21 cellular contexts compared by ENCODE assay signal in genomic region chr22:28341001-28341400, GRCh38.
DNase-seq lines count a peak whose midpoint lies in the region; FAIRE-seq and TF ChIP-seq lines count a peak whose summit lies in the region.
"Had no signal": no experiment of that assay in that cellular context is flagged by ENCODE, and none has a peak within 500 bp of the region (broad histone marks: within the 10 kb centered on the region; RNA-seq: fewer than 3 reads in every experiment).

No MANE protein-coding gene starts in this region.

- H2AFZ ChIP-seq in keratinocyte (ENCODE audit: control insufficient read depth, low read length) (no peak overlapping the region), smooth muscle cell (ENCODE audit: low read depth) (no peak overlapping the region)

- H3K9me1 ChIP-seq in keratinocyte (ENCODE audit: control insufficient read depth, extremely low read depth, insufficient read depth, low read length), result no peaks in the 10 kb centered on the region

- H3K4me2 ChIP-seq in keratinocyte (ENCODE audit: control insufficient read depth, extremely low read depth, insufficient read depth, low read depth, low read length) (no peak overlapping the region), smooth muscle cell (no peak overlapping the region)

- H3K79me2 ChIP-seq in keratinocyte (ENCODE audit: control insufficient read depth, insufficient read depth, low read length) (no peaks in the 10 kb centered on the region), smooth muscle cell (ENCODE audit: low read depth) (no peaks in the 10 kb centered on the region)

- H3K4me3 ChIP-seq in astrocyte of the spinal cord (ENCODE audit: low read depth, low read length), result no peak overlapping the region
- H3K4me3 ChIP-seq in keratinocyte (ENCODE audit: control insufficient read depth in 2 of 3, extremely low read depth in 1 of 3, insufficient read depth in 2 of 3, low read depth in 1 of 3, low read length in 3 of 3), result no peak overlapping the region
- H3K4me3 ChIP-seq in smooth muscle cell, result no peak overlapping the region
- H3K4me3 ChIP-seq: adrenal gland, gastroesophageal sphincter, left ventricle myocardium inferior, Peyer's patch had no signal

- dilution Hi-C loops in keratinocyte (cut with MboI; ENCODE audit: extremely low pct_ligation_motif_present, low sequenced_read_pairs), result no loop called here

- CTCF ChIA-PET in activated CD4-positive, alpha-beta T cell treated with anti-CD3 and anti-CD28 coated beads, Interleukin-2, amount 10 ng/mL, durations not matched to agents 7 days and 5 days (lab: Charles Lee), result no interaction called here

- H3K36me3 Mint-ChIP-seq in CD14-positive monocyte, result no peaks in the 10 kb centered on the region
- H3K36me3 Mint-ChIP-seq in activated CD4-positive, alpha-beta T cell treated with anti-CD3 and anti-CD28 coated beads, Interleukin-2, amount 10 ng/mL, durations not matched to agents 7 days and 5 days (ENCODE audit: low read depth), result no peaks in the 10 kb centered on the region

- H3K9me3 ChIP-seq in keratinocyte (ENCODE audit: control insufficient read depth, low read depth, low read length) (no peaks in the 10 kb centered on the region), smooth muscle cell (replicated peaks; ENCODE audit: low read depth) (no peaks in the 10 kb centered on the region)
- H3K9me3 ChIP-seq: adrenal gland, gastroesophageal sphincter, left ventricle myocardium inferior, Peyer's patch had no signal

- DNase-seq in COLO829 (ENCODE audit: low spot score) (peak; percentile 90), LHCN-M2 (ENCODE audit: low read depth) (peak; percentile 29), astrocyte of the spinal cord (ENCODE audit: low read depth, low spot score) (peak; percentile 16), keratinocyte (ENCODE audit: low read depth, low spot score) (no peak), CD14-positive monocyte (ENCODE audit: low spot score) (no peak), smooth muscle cell (lab: John Stamatoyannopoulos, UW; ENCODE audit: unreplicated experiment) (no peak)
- DNase-seq in activated CD4-positive, alpha-beta T cell treated with anti-CD3 and anti-CD28 coated beads, Interleukin-2, amount 10 ng/mL, durations not matched to agents 7 days and 5 days, result no peak
- DNase-seq in activated naive CD4-positive, alpha-beta T cell treated with anti-CD3 and anti-CD28 coated beads, Interleukin-2, amount 50 U/mL, for 16 hours, result no peak
- DNase-seq: activated CD8-positive, alpha-beta memory T cell treated with anti-CD3 and anti-CD28 coated beads for 24 hours; cerebellar nuclear complex; effector memory CD8-positive, alpha-beta T cell; H7; Karpas-422; left ventricle myocardium inferior; NCI-H1417; NCI-H2171 treated with DMSO at 0.1 percent for 48 hours; Peyer's patch; stimulated activated CD4-positive, alpha-beta T cell treated with anti-CD3 and anti-CD28 coated beads, Interleukin-4, amount 100 ng/mL, for 24 hours had no signal

- H3K27me3 Mint-ChIP-seq in CD14-positive monocyte (ENCODE audit: low read depth in 3 of 3), result peaks cover 1 to 2% (median 2%) of the 10 kb centered on the region in 3 donors
- peaks cover 6% of the 10 kb centered on the region for H3K27me3 Mint-ChIP-seq in activated CD4-positive, alpha-beta T cell treated with anti-CD3 and anti-CD28 coated beads, Interleukin-2, amount 10 ng/mL, durations not matched to agents 7 days and 5 days

- H3K4me1 ChIP-seq in keratinocyte (ENCODE audit: control insufficient read depth, extremely low read depth, insufficient read depth, low read length), result peaks cover 18% of the 10 kb centered on the region
- no peaks in the 10 kb centered on the region for H3K4me1 ChIP-seq in smooth muscle cell (ENCODE audit: low read depth)
- H3K4me1 ChIP-seq: Peyer's patch had no signal

- H3K27ac ChIP-seq in keratinocyte (ENCODE audit: control insufficient read depth, insufficient read depth, low read length) (no peak overlapping the region), smooth muscle cell (ENCODE audit: low read depth) (no peak overlapping the region)
- H3K27ac ChIP-seq: adrenal gland, gastroesophageal sphincter, left ventricle myocardium inferior, Peyer's patch had no signal

- no peak overlapping the region for H3K9ac ChIP-seq in keratinocyte (ENCODE audit: control insufficient read depth, extremely low read depth, insufficient read depth, low read length)
- no peak overlapping the region for H3K9ac ChIP-seq in smooth muscle cell (ENCODE audit: low read depth)

- TF ChIP-seq CTCF in astrocyte of the spinal cord (IDR thresholded peaks at IDR 0.05; ENCODE audit: low read depth, low read length) (no peak), keratinocyte (optimal IDR thresholded peaks at IDR 0.05 in 1 of 3, IDR thresholded peaks at IDR 0.05 in 1 of 3, conservative IDR thresholded peaks at IDR 0.05 in 1 of 3; ENCODE audit: extremely low read depth in 1 of 3, insufficient read depth in 2 of 3, low read length in 3 of 3) (no peak), CD14-positive monocyte (IDR thresholded peaks at IDR 0.05) (no peak), smooth muscle cell (IDR thresholded peaks at IDR 0.05; ENCODE audit: borderline replicate concordance, insufficient read depth, poor library complexity, severe bottlenecking) (no peak)

- in situ Hi-C loops in astrocyte of the spinal cord (cut with HindIII; ENCODE audit: low sequenced_read_pairs), result no loop called here

- H4K20me1 ChIP-seq in keratinocyte (ENCODE audit: control insufficient read depth, extremely low read depth, insufficient read depth, low read length) (no peaks in the 10 kb centered on the region), smooth muscle cell (ENCODE audit: low read depth) (peaks cover 7% of the 10 kb centered on the region)

- POLR2A ChIA-PET in activated CD4-positive, alpha-beta T cell treated with anti-CD3 and anti-CD28 coated beads, Interleukin-2, amount 10 ng/mL, durations not matched to agents 7 days and 5 days (lab: Charles Lee), result no interaction called here

- no peak overlapping the region for H3K27ac Mint-ChIP-seq in CD14-positive monocyte
- no peak overlapping the region for H3K27ac Mint-ChIP-seq in activated CD4-positive, alpha-beta T cell treated with anti-CD3 and anti-CD28 coated beads, Interleukin-2, amount 10 ng/mL, durations not matched to agents 7 days and 5 days
- H3K27ac Mint-ChIP-seq: activated T-helper 1 cell treated with anti-CD3 and anti-CD28 coated beads, Interleukin-12 subunit alpha, Interleukin-12 subunit beta, Interleukin-2, Interleukin-4 antibody, amounts not matched to agents 30 ng/mL and 10 ng/mL and 1 ng/mL, durations not matched to agents 14 hours and 24 hours and 36 hours; effector memory CD8-positive, alpha-beta T cell had no signal

- H3F3A ChIP-seq in smooth muscle cell (ENCODE audit: low read depth), result no peaks in the 10 kb centered on the region

- H3K9me3 Mint-ChIP-seq in CD14-positive monocyte, result peaks cover 12 to 20% (median 16%) of the 10 kb centered on the region in 7 donors
- peaks cover 4% of the 10 kb centered on the region for H3K9me3 Mint-ChIP-seq in activated CD4-positive, alpha-beta T cell treated with anti-CD3 and anti-CD28 coated beads, Interleukin-2, amount 10 ng/mL, durations not matched to agents 7 days and 5 days

- peaks cover 7% of the 10 kb centered on the region for H3K4me1 Mint-ChIP-seq in CD14-positive monocyte
- H3K4me1 Mint-ChIP-seq in activated CD4-positive, alpha-beta T cell treated with anti-CD3 and anti-CD28 coated beads, Interleukin-2, amount 10 ng/mL, durations not matched to agents 7 days and 5 days, result no peaks in the 10 kb centered on the region

- H3K36me3 ChIP-seq in keratinocyte (ENCODE audit: control insufficient read depth in 2 of 2, extremely low read depth in 1 of 2, insufficient read depth in 2 of 2, low read length in 2 of 2), result no peaks in the 10 kb centered on the region
- H3K36me3 ChIP-seq in smooth muscle cell (ENCODE audit: low read depth), result no peaks in the 10 kb centered on the region
- H3K36me3 ChIP-seq: adrenal gland, gastroesophageal sphincter, left ventricle myocardium inferior, Peyer's patch had no signal

- intact Hi-C loops in CD14-positive monocyte (cut with micrococcal nuclease), result no loop called here

- FAIRE-seq in keratinocyte (lab: Jason Lieb, UNC), result peak; percentile 23

- H3K4me3 Mint-ChIP-seq in CD14-positive monocyte, result no peak overlapping the region
- H3K4me3 Mint-ChIP-seq in activated CD4-positive, alpha-beta T cell treated with anti-CD3 and anti-CD28 coated beads, Interleukin-2, amount 10 ng/mL, durations not matched to agents 7 days and 5 days, result no peak overlapping the region
- H3K4me3 Mint-ChIP-seq: activated T-helper 1 cell treated with anti-CD3 and anti-CD28 coated beads, Interleukin-12 subunit alpha, Interleukin-12 subunit beta, Interleukin-2, Interleukin-4 antibody, amounts not matched to agents 30 ng/mL and 10 ng/mL and 1 ng/mL, durations not matched to agents 14 hours and 24 hours and 36 hours; effector memory CD8-positive, alpha-beta T cell had no signal

- H3K27me3 ChIP-seq in keratinocyte (ENCODE audit: control insufficient read depth, extremely low read depth, insufficient read depth, low read length), result no peaks in the 10 kb centered on the region
- no peaks in the 10 kb centered on the region for H3K27me3 ChIP-seq in smooth muscle cell (ENCODE audit: low read depth)
- H3K27me3 ChIP-seq: adrenal gland, gastroesophageal sphincter, Peyer's patch had no signal

Comparison
In these comparisons a context has a peak if more than half of its experiments do, and no peak if none do; other contexts are left out.
1. DNase-seq: peak in COLO829 (single experiment), LHCN-M2 (single experiment) and astrocyte of the spinal cord (single experiment); none in keratinocyte (single experiment), CD14-positive monocyte (single experiment), smooth muscle cell (single experiment), activated CD4-positive, alpha-beta T cell treated with anti-CD3 and anti-CD28 coated beads, Interleukin-2, amount 10 ng/mL, durations not matched to agents 7 days and 5 days (single experiment) and activated naive CD4-positive, alpha-beta T cell treated with anti-CD3 and anti-CD28 coated beads, Interleukin-2, amount 50 U/mL, for 16 hours (single experiment).